Comparison of ENCODE assay signal across 8 cellular contexts in genomic region chr3:48989796-48990635, GRCh38. TPM values are rescaled to one million over a fixed set of nuclear protein-coding genes. Genes with fewer than 3 reads are reported as not detected.
DNase-seq lines count a peak whose midpoint lies in the region; ATAC-seq, FAIRE-seq and TF ChIP-seq lines count a peak whose summit lies in the region.

P4HTM (plus strand) TSS chr3:48990241; CDS start chr3:48990257, 16 bp downstream.

- ATAC-seq in GM21447 (IDR thresholded peaks at IDR 0.05; ENCODE audit: unreplicated experiment) (peak; percentile 47), heart left ventricle (peak; percentile 67 to 91 (median 88)), upper lobe of left lung (ENCODE audit: low FRiP score in 2 of 2) (peak; percentile 89 to 93)

- peak within 1 kb of the TSS; percentile 90 for H3K4me3 Mint-ChIP-seq in progenitor cell of endocrine pancreas (ENCODE audit: low read depth)

- H3K27me3 Mint-ChIP-seq in progenitor cell of endocrine pancreas, result peaks cover 19% of the 10 kb centered on the region

- DNase-seq in D721Med (ENCODE audit: insufficient read length, low spot score) (peak; percentile 31), Kasumi-1 (lab: John Stamatoyannopoulos, UW) (peak; percentile 81 to 87), T-helper 1 cell (peak; percentile 46 to 76 (median 57)), adrenal gland (peak; percentile 84 to 95 (median 92)), heart left ventricle (peak; percentile 87 to 92 (median 91)), progenitor cell of endocrine pancreas (ENCODE audit: low spot score, unreplicated experiment) (peak; percentile 54), upper lobe of left lung (peak; percentile 85 to 95)

- FAIRE-seq in D721Med (lab: Jason Lieb, UNC), result no peak

- peak in 1 of 4 donors; percentile 3 for TF ChIP-seq EP300 in upper lobe of left lung (IDR thresholded peaks at IDR 0.05)

- H3K36me3 Mint-ChIP-seq in progenitor cell of endocrine pancreas (ENCODE audit: insufficient read depth), result peaks cover 12% of the 10 kb centered on the region

- H3K27ac Mint-ChIP-seq in progenitor cell of endocrine pancreas, result peak within 1 kb of the TSS; percentile 99

- H3K4me1 ChIP-seq in adrenal gland (replicated peaks in 1 of 2), result peaks cover 15 to 25% of the 10 kb centered on the region in 2 donors
- peaks cover 0 to 36% (median 22%) of the 10 kb centered on the region in 12 donors for H3K4me1 ChIP-seq in heart left ventricle
- peaks cover 23 to 33% (median 27%) of the 10 kb centered on the region in 4 donors for H3K4me1 ChIP-seq in upper lobe of left lung

- WGBS in adrenal gland, 4 donors, result 0 to 1% (median 1%) methylated on average over 42 to 91 of the region's 91 CpGs; no CpG with 5 or more reads in 1 of the 4 donors
- WGBS in heart left ventricle, 4 donors, result 0 to 1% (median 0%) methylated on average over 27 to 91 of the region's 91 CpGs
- WGBS in upper lobe of left lung, 2 donors, result 1 to 2% methylated on average over 8 to 13 of the region's 91 CpGs

- no peaks in the 10 kb centered on the region for H3K27me3 ChIP-seq in adrenal gland
- no peaks in the 10 kb centered on the region for H3K27me3 ChIP-seq in heart left ventricle
- no peaks in the 10 kb centered on the region for H3K27me3 ChIP-seq in upper lobe of left lung

- H3K9me3 ChIP-seq in adrenal gland (replicated peaks in 1 of 3) (no peaks in the 10 kb centered on the region), heart left ventricle (no peaks in the 10 kb centered on the region), upper lobe of left lung (no peaks in the 10 kb centered on the region)

- TF ChIP-seq POLR2A in adrenal gland (IDR thresholded peaks at IDR 0.05) (peak; percentile 57 to 91), heart left ventricle (IDR thresholded peaks at IDR 0.05) (peak in 1 of 2 donors; percentile 51), upper lobe of left lung (IDR thresholded peaks at IDR 0.05) (peak in 1 of 4 donors; percentile 46)

- H3K36me3 ChIP-seq in adrenal gland (replicated peaks in 1 of 2) (no peaks in the 10 kb centered on the region), heart left ventricle (peaks cover 0 to 25% (median 14%) of the 10 kb centered on the region in 9 donors), upper lobe of left lung (peaks cover 0 to 18% (median 8%) of the 10 kb centered on the region in 4 donors)

- H3K4me1 Mint-ChIP-seq in progenitor cell of endocrine pancreas (ENCODE audit: low read depth), result peaks cover 20% of the 10 kb centered on the region

- no peaks in the 10 kb centered on the region for H3K9me3 Mint-ChIP-seq in progenitor cell of endocrine pancreas (ENCODE audit: low read depth)

- intact Hi-C loops in adrenal gland (cut with DNase I), result no loop called here
- intact Hi-C loops in heart left ventricle (cut with DNase I), result loop anchor here in 7 of 10 donors (2.0 to 10.0 kb wide), 5 partner anchors 31 to 457 kb away; partner anchors contain the start of gene QRICH1 (in 2 of the 7)

- H3K27ac ChIP-seq in adrenal gland, result peak within 1 kb of the TSS; percentile 65 to 99 (median 89)
- peak within 1 kb of the TSS; percentile 68 to 98 (median 90) for H3K27ac ChIP-seq in heart left ventricle
- peak within 1 kb of the TSS; percentile 87 to 92 (median 90) for H3K27ac ChIP-seq in upper lobe of left lung

- TF ChIP-seq CTCF in D721Med (IDR thresholded peaks at IDR 0.05; ENCODE audit: insufficient read depth, missing control alignments), result no peak
- TF ChIP-seq CTCF in adrenal gland (IDR thresholded peaks at IDR 0.05), result peak in 5 of 6 experiments; percentile 24 to 37 (median 30)
- peak in 9 of 12 donors; percentile 22 to 61 (median 40) for TF ChIP-seq CTCF in heart left ventricle (IDR thresholded peaks at IDR 0.05)
- peak; percentile 32 for TF ChIP-seq CTCF in progenitor cell of endocrine pancreas (IDR thresholded peaks at IDR 0.05; ENCODE audit: unreplicated experiment)
- peak in 4 of 6 experiments; percentile 27 to 51 (median 44) for TF ChIP-seq CTCF in upper lobe of left lung (IDR thresholded peaks at IDR 0.05)

- peak within 1 kb of the TSS; percentile 35 to 91 (median 75) for H3K4me3 ChIP-seq in adrenal gland
- H3K4me3 ChIP-seq in heart left ventricle, result peak within 1 kb of the TSS; percentile 63 to 95 (median 87)
- H3K4me3 ChIP-seq in upper lobe of left lung, result peak within 1 kb of the TSS; percentile 73 to 94 (median 88)

RNA-seq across cellular contexts. Expression of gene P4HTM, which starts in this region (rescaled TPM):
- total RNA-seq in adrenal gland (100 to 1,000 TPM in 4 of 8 donors, 10 to 100 TPM in 4; 56.7 to 174 (median 102) TPM), heart left ventricle (10 to 100 TPM; 22.1 to 42.7 (median 34.0) TPM), progenitor cell of endocrine pancreas (45.3 and 48.4 TPM in 2 replicates), upper lobe of left lung (100 to 1,000 TPM in 1 of 6 donors, 10 to 100 TPM in 5; 44.2 to 184 (median 69.9) TPM)
- polyA plus RNA-seq in adrenal gland (100 to 1,000 TPM in 2 of 3 donors, 10 to 100 TPM in 1; 26.6 to 155 (median 129) TPM), heart left ventricle (10 to 100 TPM; 19.0 to 27.0 TPM)

Comparison
In these comparisons a context has a peak if more than half of its experiments do, and no peak if none do; other contexts are left out.
1. Peak in every context shown above with its lines: DNase-seq, ATAC-seq, H3K4me3 ChIP-seq and H3K27ac ChIP-seq.
2. DNase-seq: peak in every context shown above with its lines; median percentile 92 in adrenal gland; 91 in heart left ventricle; 90 in upper lobe of left lung; 84 in Kasumi-1; 57 in T-helper 1 cell; 54 in progenitor cell of endocrine pancreas; 31 in D721Med.
3. intact Hi-C loops: an anchor here in heart left ventricle (2.0 to 10.0 kb wide); none called in adrenal gland.